1 cellular context compared by ENCODE assay signal in the genomic region with DNA sequence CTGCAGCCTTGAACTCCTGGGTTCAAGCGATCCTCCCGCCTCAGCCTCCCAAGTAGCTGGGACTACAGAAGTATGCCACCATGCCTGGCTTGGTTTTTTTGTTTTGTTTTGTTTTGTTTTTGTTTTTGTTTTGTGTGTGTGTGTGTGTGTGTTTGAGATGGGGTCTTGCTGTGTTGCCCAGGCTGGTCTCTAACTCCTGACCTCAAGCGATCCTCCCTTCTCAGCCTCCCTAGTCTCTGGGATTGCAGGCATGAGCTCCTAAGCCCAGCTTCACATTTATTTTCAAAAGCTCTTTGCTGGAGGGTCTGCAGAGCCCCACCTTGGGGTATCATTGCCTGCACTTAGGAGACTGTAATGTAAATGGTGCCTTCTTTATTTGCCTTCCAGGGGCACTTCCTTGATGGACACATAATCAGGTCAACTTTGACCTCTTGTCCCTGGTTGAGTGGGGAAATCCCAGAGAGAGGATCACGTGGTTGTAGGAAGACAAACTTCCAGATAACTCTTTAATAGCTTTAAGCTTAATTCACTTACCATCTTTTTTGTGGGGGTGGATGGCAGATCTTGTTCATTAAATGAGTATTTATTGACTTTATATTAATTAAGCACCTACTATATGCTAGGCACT.
A peak's percentile ranks its signal among the peaks of the same experiment; 100 is the strongest.
TF ChIP-seq lines count a peak whose summit lies in the region.

No MANE protein-coding gene starts in this region.

TF ChIP-seq in HepG2, 621 proteins besides CTCF, POLR2A, EP300 and RAD21 (continued from another document and continues in another):
- TF ChIP-seq, protein P1, sequence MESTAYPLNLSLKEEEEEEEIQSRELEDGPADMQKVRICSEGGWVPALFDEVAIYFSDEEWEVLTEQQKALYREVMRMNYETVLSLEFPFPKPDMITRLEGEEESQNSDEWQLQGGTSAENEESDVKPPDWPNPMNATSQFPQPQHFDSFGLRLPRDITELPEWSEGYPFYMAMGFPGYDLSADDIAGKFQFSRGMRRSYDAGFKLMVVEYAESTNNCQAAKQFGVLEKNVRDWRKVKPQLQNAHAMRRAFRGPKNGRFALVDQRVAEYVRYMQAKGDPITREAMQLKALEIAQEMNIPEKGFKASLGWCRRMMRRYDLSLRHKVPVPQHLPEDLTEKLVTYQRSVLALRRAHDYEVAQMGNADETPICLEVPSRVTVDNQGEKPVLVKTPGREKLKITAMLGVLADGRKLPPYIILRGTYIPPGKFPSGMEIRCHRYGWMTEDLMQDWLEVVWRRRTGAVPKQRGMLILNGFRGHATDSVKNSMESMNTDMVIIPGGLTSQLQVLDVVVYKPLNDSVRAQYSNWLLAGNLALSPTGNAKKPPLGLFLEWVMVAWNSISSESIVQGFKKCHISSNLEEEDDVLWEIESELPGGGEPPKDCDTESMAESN (CRISPR knock-in tag; conservative IDR thresholded peaks at IDR 0.05): no peak
- no peak for TF ChIP-seq ZNF780A (CRISPR knock-in tag; IDR thresholded peaks at IDR 0.05)
- no peak for TF ChIP-seq ZFP41 (CRISPR knock-in tag; IDR thresholded peaks at IDR 0.05; ENCODE audit: borderline replicate concordance)
- TF ChIP-seq PHF8 (CRISPR knock-in tag; IDR thresholded peaks at IDR 0.05): no peak
- TF ChIP-seq SNAPC2 (CRISPR knock-in tag; IDR thresholded peaks at IDR 0.05): no peak
- no peak for TF ChIP-seq ZNF263 (CRISPR knock-in tag; IDR thresholded peaks at IDR 0.05)
- TF ChIP-seq, protein P2, sequence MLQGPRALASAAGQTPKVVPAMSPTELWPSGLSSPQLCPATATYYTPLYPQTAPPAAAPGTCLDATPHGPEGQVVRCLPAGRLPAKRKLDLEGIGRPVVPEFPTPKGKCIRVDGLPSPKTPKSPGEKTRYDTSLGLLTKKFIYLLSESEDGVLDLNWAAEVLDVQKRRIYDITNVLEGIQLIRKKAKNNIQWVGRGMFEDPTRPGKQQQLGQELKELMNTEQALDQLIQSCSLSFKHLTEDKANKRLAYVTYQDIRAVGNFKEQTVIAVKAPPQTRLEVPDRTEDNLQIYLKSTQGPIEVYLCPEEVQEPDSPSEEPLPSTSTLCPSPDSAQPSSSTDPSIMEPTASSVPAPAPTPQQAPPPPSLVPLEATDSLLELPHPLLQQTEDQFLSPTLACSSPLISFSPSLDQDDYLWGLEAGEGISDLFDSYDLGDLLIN (CRISPR knock-in tag; IDR thresholded peaks at IDR 0.05; ENCODE audit: borderline replicate concordance): no peak
- no peak for TF ChIP-seq ZNF264 (CRISPR knock-in tag; IDR thresholded peaks at IDR 0.05)
- TF ChIP-seq NFRKB (IDR thresholded peaks at IDR 0.05): no peak
- TF ChIP-seq, protein P3, sequence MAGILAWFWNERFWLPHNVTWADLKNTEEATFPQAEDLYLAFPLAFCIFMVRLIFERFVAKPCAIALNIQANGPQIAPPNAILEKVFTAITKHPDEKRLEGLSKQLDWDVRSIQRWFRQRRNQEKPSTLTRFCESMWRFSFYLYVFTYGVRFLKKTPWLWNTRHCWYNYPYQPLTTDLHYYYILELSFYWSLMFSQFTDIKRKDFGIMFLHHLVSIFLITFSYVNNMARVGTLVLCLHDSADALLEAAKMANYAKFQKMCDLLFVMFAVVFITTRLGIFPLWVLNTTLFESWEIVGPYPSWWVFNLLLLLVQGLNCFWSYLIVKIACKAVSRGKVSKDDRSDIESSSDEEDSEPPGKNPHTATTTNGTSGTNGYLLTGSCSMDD (CRISPR knock-in tag; IDR thresholded peaks at IDR 0.05): no peak
- TF ChIP-seq, protein P4, sequence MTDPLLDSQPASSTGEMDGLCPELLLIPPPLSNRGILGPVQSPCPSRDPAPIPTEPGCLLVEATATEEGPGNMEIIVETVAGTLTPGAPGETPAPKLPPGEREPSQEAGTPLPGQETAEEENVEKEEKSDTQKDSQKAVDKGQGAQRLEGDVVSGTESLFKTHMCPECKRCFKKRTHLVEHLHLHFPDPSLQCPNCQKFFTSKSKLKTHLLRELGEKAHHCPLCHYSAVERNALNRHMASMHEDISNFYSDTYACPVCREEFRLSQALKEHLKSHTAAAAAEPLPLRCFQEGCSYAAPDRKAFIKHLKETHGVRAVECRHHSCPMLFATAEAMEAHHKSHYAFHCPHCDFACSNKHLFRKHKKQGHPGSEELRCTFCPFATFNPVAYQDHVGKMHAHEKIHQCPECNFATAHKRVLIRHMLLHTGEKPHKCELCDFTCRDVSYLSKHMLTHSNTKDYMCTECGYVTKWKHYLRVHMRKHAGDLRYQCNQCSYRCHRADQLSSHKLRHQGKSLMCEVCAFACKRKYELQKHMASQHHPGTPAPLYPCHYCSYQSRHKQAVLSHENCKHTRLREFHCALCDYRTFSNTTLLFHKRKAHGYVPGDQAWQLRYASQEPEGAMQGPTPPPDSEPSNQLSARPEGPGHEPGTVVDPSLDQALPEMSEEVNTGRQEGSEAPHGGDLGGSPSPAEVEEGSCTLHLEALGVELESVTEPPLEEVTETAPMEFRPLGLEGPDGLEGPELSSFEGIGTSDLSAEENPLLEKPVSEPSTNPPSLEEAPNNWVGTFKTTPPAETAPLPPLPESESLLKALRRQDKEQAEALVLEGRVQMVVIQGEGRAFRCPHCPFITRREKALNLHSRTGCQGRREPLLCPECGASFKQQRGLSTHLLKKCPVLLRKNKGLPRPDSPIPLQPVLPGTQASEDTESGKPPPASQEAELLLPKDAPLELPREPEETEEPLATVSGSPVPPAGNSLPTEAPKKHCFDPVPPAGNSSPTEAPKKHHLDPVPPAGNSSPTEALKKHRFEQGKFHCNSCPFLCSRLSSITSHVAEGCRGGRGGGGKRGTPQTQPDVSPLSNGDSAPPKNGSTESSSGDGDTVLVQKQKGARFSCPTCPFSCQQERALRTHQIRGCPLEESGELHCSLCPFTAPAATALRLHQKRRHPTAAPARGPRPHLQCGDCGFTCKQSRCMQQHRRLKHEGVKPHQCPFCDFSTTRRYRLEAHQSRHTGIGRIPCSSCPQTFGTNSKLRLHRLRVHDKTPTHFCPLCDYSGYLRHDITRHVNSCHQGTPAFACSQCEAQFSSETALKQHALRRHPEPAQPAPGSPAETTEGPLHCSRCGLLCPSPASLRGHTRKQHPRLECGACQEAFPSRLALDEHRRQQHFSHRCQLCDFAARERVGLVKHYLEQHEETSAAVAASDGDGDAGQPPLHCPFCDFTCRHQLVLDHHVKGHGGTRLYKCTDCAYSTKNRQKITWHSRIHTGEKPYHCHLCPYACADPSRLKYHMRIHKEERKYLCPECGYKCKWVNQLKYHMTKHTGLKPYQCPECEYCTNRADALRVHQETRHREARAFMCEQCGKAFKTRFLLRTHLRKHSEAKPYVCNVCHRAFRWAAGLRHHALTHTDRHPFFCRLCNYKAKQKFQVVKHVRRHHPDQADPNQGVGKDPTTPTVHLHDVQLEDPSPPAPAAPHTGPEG (CRISPR knock-in tag; IDR thresholded peaks at IDR 0.05): no peak
- TF ChIP-seq CAMTA2 (CRISPR knock-in tag; IDR thresholded peaks at IDR 0.05; ENCODE audit: borderline replicate concordance): no peak
- TF ChIP-seq YEATS4 (CRISPR knock-in tag; IDR thresholded peaks at IDR 0.05; ENCODE audit: borderline replicate concordance): no peak
- TF ChIP-seq ZC3H13 (CRISPR knock-in tag; IDR thresholded peaks at IDR 0.05): no peak
- TF ChIP-seq ZMYM4 (CRISPR knock-in tag; IDR thresholded peaks at IDR 0.05): no peak
- no peak for TF ChIP-seq ZNF34 (CRISPR knock-in tag; IDR thresholded peaks at IDR 0.05; ENCODE audit: borderline replicate concordance)
- no peak for TF ChIP-seq ZNF614 (CRISPR knock-in tag; IDR thresholded peaks at IDR 0.05; ENCODE audit: borderline replicate concordance)
- TF ChIP-seq JARID2 (CRISPR knock-in tag; IDR thresholded peaks at IDR 0.05; ENCODE audit: insufficient replicate concordance): no peak
- no peak for TF ChIP-seq ZNF550 (CRISPR knock-in tag; IDR thresholded peaks at IDR 0.05; ENCODE audit: borderline replicate concordance)
- TF ChIP-seq, protein P5, sequence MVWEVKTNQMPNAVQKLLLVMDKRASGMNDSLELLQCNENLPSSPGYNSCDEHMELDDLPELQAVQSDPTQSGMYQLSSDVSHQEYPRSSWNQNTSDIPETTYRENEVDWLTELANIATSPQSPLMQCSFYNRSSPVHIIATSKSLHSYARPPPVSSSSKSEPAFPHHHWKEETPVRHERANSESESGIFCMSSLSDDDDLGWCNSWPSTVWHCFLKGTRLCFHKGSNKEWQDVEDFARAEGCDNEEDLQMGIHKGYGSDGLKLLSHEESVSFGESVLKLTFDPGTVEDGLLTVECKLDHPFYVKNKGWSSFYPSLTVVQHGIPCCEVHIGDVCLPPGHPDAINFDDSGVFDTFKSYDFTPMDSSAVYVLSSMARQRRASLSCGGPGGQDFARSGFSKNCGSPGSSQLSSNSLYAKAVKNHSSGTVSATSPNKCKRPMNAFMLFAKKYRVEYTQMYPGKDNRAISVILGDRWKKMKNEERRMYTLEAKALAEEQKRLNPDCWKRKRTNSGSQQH (CRISPR knock-in tag; IDR thresholded peaks at IDR 0.05; ENCODE audit: low read depth): no peak
- no peak for TF ChIP-seq SIX1 (CRISPR knock-in tag; IDR thresholded peaks at IDR 0.05; ENCODE audit: borderline replicate concordance)
- TF ChIP-seq MEIS2 (CRISPR knock-in tag; IDR thresholded peaks at IDR 0.05): no peak
- TF ChIP-seq SMARCC2 (IDR thresholded peaks at IDR 0.05): no peak
- no peak for TF ChIP-seq BCL6 (CRISPR knock-in tag; IDR thresholded peaks at IDR 0.05)
- TF ChIP-seq, protein P6, sequence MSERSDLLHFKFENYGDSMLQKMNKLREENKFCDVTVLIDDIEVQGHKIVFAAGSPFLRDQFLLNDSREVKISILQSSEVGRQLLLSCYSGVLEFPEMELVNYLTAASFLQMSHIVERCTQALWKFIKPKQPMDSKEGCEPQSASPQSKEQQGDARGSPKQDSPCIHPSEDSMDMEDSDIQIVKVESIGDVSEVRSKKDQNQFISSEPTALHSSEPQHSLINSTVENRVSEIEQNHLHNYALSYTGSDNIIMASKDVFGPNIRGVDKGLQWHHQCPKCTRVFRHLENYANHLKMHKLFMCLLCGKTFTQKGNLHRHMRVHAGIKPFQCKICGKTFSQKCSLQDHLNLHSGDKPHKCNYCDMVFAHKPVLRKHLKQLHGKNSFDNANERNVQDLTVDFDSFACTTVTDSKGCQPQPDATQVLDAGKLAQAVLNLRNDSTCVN (CRISPR knock-in tag; IDR thresholded peaks at IDR 0.05; ENCODE audit: borderline replicate concordance): no peak
- peak; percentile 25; the same call in 1 of the 2 replicates for TF ChIP-seq ETV5 (CRISPR knock-in tag; IDR thresholded peaks at IDR 0.05; ENCODE audit: borderline replicate concordance)
- TF ChIP-seq, protein P7, sequence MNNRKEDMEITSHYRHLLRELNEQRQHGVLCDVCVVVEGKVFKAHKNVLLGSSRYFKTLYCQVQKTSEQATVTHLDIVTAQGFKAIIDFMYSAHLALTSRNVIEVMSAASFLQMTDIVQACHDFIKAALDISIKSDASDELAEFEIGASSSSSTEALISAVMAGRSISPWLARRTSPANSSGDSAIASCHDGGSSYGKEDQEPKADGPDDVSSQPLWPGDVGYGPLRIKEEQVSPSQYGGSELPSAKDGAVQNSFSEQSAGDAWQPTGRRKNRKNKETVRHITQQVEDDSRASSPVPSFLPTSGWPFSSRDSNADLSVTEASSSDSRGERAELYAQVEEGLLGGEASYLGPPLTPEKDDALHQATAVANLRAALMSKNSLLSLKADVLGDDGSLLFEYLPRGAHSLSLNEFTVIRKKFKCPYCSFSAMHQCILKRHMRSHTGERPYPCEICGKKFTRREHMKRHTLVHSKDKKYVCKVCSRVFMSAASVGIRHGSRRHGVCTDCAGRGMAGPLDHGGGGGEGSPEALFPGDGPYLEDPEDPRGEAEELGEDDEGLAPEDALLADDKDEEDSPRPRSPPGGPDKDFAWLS (CRISPR knock-in tag; IDR thresholded peaks at IDR 0.05; ENCODE audit: borderline replicate concordance): no peak
- TF ChIP-seq, protein P8, sequence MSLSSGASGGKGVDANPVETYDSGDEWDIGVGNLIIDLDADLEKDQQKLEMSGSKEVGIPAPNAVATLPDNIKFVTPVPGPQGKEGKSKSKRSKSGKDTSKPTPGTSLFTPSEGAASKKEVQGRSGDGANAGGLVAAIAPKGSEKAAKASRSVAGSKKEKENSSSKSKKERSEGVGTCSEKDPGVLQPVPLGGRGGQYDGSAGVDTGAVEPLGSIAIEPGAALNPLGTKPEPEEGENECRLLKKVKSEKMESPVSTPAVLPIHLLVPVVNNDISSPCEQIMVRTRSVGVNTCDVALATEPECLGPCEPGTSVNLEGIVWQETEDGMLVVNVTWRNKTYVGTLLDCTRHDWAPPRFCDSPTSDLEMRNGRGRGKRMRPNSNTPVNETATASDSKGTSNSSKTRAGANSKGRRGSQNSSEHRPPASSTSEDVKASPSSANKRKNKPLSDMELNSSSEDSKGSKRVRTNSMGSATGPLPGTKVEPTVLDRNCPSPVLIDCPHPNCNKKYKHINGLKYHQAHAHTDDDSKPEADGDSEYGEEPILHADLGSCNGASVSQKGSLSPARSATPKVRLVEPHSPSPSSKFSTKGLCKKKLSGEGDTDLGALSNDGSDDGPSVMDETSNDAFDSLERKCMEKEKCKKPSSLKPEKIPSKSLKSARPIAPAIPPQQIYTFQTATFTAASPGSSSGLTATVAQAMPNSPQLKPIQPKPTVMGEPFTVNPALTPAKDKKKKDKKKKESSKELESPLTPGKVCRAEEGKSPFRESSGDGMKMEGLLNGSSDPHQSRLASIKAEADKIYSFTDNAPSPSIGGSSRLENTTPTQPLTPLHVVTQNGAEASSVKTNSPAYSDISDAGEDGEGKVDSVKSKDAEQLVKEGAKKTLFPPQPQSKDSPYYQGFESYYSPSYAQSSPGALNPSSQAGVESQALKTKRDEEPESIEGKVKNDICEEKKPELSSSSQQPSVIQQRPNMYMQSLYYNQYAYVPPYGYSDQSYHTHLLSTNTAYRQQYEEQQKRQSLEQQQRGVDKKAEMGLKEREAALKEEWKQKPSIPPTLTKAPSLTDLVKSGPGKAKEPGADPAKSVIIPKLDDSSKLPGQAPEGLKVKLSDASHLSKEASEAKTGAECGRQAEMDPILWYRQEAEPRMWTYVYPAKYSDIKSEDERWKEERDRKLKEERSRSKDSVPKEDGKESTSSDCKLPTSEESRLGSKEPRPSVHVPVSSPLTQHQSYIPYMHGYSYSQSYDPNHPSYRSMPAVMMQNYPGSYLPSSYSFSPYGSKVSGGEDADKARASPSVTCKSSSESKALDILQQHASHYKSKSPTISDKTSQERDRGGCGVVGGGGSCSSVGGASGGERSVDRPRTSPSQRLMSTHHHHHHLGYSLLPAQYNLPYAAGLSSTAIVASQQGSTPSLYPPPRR (CRISPR knock-in tag; IDR thresholded peaks at IDR 0.05; ENCODE audit: borderline replicate concordance): 0 out of 2 replicates have a peak, but pooled peaks have one; percentile 23
- TF ChIP-seq NR2F6 (IDR thresholded peaks at IDR 0.05): peak; percentile 70
- peak; percentile 64 for TF ChIP-seq NR2F6 (CRISPR knock-in tag; IDR thresholded peaks at IDR 0.05)
- peak; percentile 87 for TF ChIP-seq NR2C2 (CRISPR knock-in tag; IDR thresholded peaks at IDR 0.05; ENCODE audit: borderline replicate concordance)
- no peak for TF ChIP-seq SMAD1 (CRISPR knock-in tag; IDR thresholded peaks at IDR 0.05; ENCODE audit: borderline replicate concordance, low read depth)
- TF ChIP-seq PPARG (CRISPR knock-in tag; conservative IDR thresholded peaks at IDR 0.05): 0 out of 2 replicates have a peak, but pooled peaks have one; percentile 27
- no peak for TF ChIP-seq ZFP62 (CRISPR knock-in tag; IDR thresholded peaks at IDR 0.05)
- no peak for TF ChIP-seq THYN1 (CRISPR knock-in tag; IDR thresholded peaks at IDR 0.05; ENCODE audit: borderline replicate concordance, low read depth)
- no peak for TF ChIP-seq U2AF1 (optimal IDR thresholded peaks at IDR 0.05; ENCODE audit: low read depth, low read length)
- TF ChIP-seq ZNF317 (CRISPR knock-in tag; IDR thresholded peaks at IDR 0.05): no peak
- no peak for TF ChIP-seq ZNF652 (CRISPR knock-in tag; IDR thresholded peaks at IDR 0.05; ENCODE audit: borderline replicate concordance, low read depth)
- TF ChIP-seq ARNT (IDR thresholded peaks at IDR 0.05): no peak
